ENCODE assay signal across 1 cellular context in genomic region chr16:69762843-69763556, GRCh38.
TF ChIP-seq lines count a peak whose summit lies in the region.

No MANE protein-coding gene starts in this region.

TF ChIP-seq in HepG2, 621 proteins besides CTCF, POLR2A, EP300 and RAD21 (continued from another document and continues in another):
- TF ChIP-seq HIC2 (CRISPR knock-in tag; IDR thresholded peaks at IDR 0.05; ENCODE audit: low read depth): no peak
- no peak for TF ChIP-seq RNF219 (CRISPR knock-in tag; IDR thresholded peaks at IDR 0.05)
- peak; percentile 57; the same call in 1 of the 2 replicates for TF ChIP-seq ATF2 (CRISPR knock-in tag; IDR thresholded peaks at IDR 0.05)
- TF ChIP-seq ZNF549 (CRISPR knock-in tag; IDR thresholded peaks at IDR 0.05): peak; percentile 35; the same call in 1 of the 2 replicates
- TF ChIP-seq ARNTL (CRISPR knock-in tag; IDR thresholded peaks at IDR 0.05): peak; percentile 57; the same call in 1 of the 2 replicates
- TF ChIP-seq ATF5 (CRISPR knock-in tag; IDR thresholded peaks at IDR 0.05; ENCODE audit: low read depth): no peak
- TF ChIP-seq RFXAP (CRISPR knock-in tag; IDR thresholded peaks at IDR 0.05; ENCODE audit: borderline replicate concordance): 0 out of 2 replicates have a peak, but pooled peaks have one; percentile 21
- TF ChIP-seq ZNF326 (CRISPR knock-in tag; IDR thresholded peaks at IDR 0.05; ENCODE audit: borderline replicate concordance): no peak
- TF ChIP-seq ZFAT (CRISPR knock-in tag; conservative IDR thresholded peaks at IDR 0.05): no peak
- no peak for TF ChIP-seq ZC3H13 (CRISPR knock-in tag; IDR thresholded peaks at IDR 0.05)
- no peak for TF ChIP-seq ZNF30 (CRISPR knock-in tag; IDR thresholded peaks at IDR 0.05)
- TF ChIP-seq ZNF263 (CRISPR knock-in tag; IDR thresholded peaks at IDR 0.05): no peak
- TF ChIP-seq ZNF746 (CRISPR knock-in tag; IDR thresholded peaks at IDR 0.05): no peak
- 0 out of 2 replicates have a peak, but pooled peaks have one; percentile 21 for TF ChIP-seq ZNF766 (CRISPR knock-in tag; IDR thresholded peaks at IDR 0.05; ENCODE audit: borderline replicate concordance)
- no peak for TF ChIP-seq SMARCE1 (IDR thresholded peaks at IDR 0.05; ENCODE audit: borderline replicate concordance)
- no peak for TF ChIP-seq KAT2B (IDR thresholded peaks at IDR 0.05; ENCODE audit: borderline replicate concordance, low read depth, low read length)
- no peak for TF ChIP-seq KAT7 (CRISPR knock-in tag; IDR thresholded peaks at IDR 0.05; ENCODE audit: borderline replicate concordance)
- TF ChIP-seq SAFB2 (CRISPR knock-in tag; IDR thresholded peaks at IDR 0.05; ENCODE audit: borderline replicate concordance, low read depth): no peak
- no peak for TF ChIP-seq USF2 (IDR thresholded peaks at IDR 0.05; ENCODE audit: low read depth, low read length)
- no peak for TF ChIP-seq USF2 (CRISPR knock-in tag; IDR thresholded peaks at IDR 0.05; ENCODE audit: borderline replicate concordance)
- no peak for TF ChIP-seq GLI4 (CRISPR knock-in tag; IDR thresholded peaks at IDR 0.05; ENCODE audit: borderline replicate concordance)
- TF ChIP-seq CC2D1A (CRISPR knock-in tag; IDR thresholded peaks at IDR 0.05): 0 out of 2 replicates have a peak, but pooled peaks have one; percentile 21
- no peak for TF ChIP-seq PITX1 (CRISPR knock-in tag; IDR thresholded peaks at IDR 0.05)
- 0 out of 4 replicates have a peak, but pooled peaks of 1 of the 2 experiments have one; percentile 43 for TF ChIP-seq REST (IDR thresholded peaks at IDR 0.05; ENCODE audit: borderline replicate concordance in 1 of 2, low read depth in 1 of 2, low read length in 2 of 2)
- no peak for TF ChIP-seq BRCA1 (CRISPR knock-in tag; IDR thresholded peaks at IDR 0.05)
- no peak for TF ChIP-seq AKAP8 (CRISPR knock-in tag; IDR thresholded peaks at IDR 0.05)
- no peak for TF ChIP-seq ETS1 (CRISPR knock-in tag; IDR thresholded peaks at IDR 0.05)
- no peak for TF ChIP-seq TFE3 (CRISPR knock-in tag; IDR thresholded peaks at IDR 0.05)
- TF ChIP-seq GATAD2A (CRISPR knock-in tag; IDR thresholded peaks at IDR 0.05): peak; percentile 30
- no peak for TF ChIP-seq NR2F2 (IDR thresholded peaks at IDR 0.05; ENCODE audit: borderline replicate concordance, low read depth)
- TF ChIP-seq THAP9 (CRISPR knock-in tag; IDR thresholded peaks at IDR 0.05; ENCODE audit: borderline replicate concordance): no peak
- TF ChIP-seq NONO (IDR thresholded peaks at IDR 0.05): no peak
- TF ChIP-seq NONO (CRISPR knock-in tag; conservative IDR thresholded peaks at IDR 0.05): no peak; the same call in 1 of the 2 replicates
- no peak for TF ChIP-seq XBP1 (CRISPR knock-in tag; IDR thresholded peaks at IDR 0.05)
- no peak for TF ChIP-seq REPIN1 (CRISPR knock-in tag; IDR thresholded peaks at IDR 0.05; ENCODE audit: borderline replicate concordance, low read depth)
- TF ChIP-seq ZFP91 (CRISPR knock-in tag; IDR thresholded peaks at IDR 0.05; ENCODE audit: borderline replicate concordance): no peak
- TF ChIP-seq ZNF557 (CRISPR knock-in tag; IDR thresholded peaks at IDR 0.05): no peak
- 0 out of 2 replicates have a peak, but pooled peaks have one; percentile 66 for TF ChIP-seq ARID2 (CRISPR knock-in tag; IDR thresholded peaks at IDR 0.05; ENCODE audit: borderline replicate concordance)
- TF ChIP-seq RFX3 (CRISPR knock-in tag; IDR thresholded peaks at IDR 0.05): no peak
- TF ChIP-seq ZFP90 (CRISPR knock-in tag; IDR thresholded peaks at IDR 0.05; ENCODE audit: borderline replicate concordance): 0 out of 2 replicates have a peak, but pooled peaks have one; percentile 65
- TF ChIP-seq ELF1 (CRISPR knock-in tag; IDR thresholded peaks at IDR 0.05): 0 out of 2 replicates have a peak, but pooled peaks have one; percentile 9
